8 cellular contexts compared by ENCODE assay signal in the genomic region with DNA sequence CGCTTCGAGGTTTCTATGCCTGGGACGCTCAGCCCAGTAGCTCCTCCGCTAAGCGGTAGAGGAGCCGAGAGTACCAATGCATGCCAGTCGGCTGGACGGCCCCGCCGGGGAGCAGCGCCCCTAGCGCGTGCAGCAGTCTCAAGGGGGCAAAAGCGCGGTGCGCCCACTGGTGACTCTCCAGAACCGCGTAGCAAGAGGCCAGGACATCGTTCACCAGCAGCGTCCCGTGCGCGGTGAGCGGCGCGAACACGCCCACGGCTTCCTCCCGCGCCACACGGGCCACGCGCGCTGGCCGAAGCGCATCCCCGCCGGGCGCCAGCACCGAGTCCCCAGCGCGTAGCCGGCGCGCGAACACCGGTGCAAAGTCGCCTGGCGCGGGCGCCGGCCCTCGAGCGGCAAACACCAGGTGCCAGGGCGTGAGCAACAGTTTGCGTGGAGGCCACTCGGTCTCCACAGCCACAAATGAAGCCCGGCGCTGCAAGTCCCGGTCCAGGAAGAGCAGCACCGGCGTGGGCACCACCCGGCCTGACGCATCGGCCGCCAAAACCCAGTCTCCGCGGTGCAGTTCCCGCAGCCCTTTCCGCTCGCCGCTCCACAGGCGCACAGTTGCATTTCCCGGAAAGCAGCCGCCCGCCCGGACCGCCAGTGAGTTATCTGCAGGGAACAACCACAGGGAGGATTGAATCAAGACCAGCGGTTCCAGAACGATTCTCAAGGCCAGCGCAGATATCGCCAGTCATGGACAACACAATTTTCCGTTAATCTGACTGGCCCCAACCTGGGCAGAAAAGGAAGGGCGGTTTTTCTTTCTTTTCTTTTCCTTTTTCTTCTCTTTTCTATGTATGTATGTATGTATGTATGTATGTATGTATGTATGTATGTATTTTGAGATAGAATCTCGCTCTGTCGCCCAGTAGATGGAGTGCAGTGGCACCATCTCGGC. TPM values are rescaled to one million over a fixed set of nuclear protein-coding genes. Genes with fewer than 3 reads are reported as not detected.
DNase-seq lines count a peak whose midpoint lies in the region; FAIRE-seq and TF ChIP-seq lines count a peak whose summit lies in the region.

No MANE protein-coding gene starts in this region.

- H3K4me1 ChIP-seq in mesendoderm (ENCODE audit: control insufficient read depth, low read depth, low read length), result peaks cover 3% of the 10 kb centered on the region

- DNase-seq in activated CD4-positive, alpha-beta T cell treated with anti-CD3 and anti-CD28 coated beads for 48 hours, result peak; percentile 50
- DNase-seq in activated CD4-positive, alpha-beta T cell treated with anti-CD3 and anti-CD28 coated beads, Interleukin-2, amount 50 U/mL, for 4 hours, result no peak
- DNase-seq in SW480 (ENCODE audit: low spot score) (peak; percentile 67), dorsolateral prefrontal cortex (peak in 5 of 10 donors; percentile 43 to 67 (median 49)), mesendoderm (no peak), type B pancreatic cell (ENCODE audit: extremely low spot score, unreplicated experiment) (no peak), medulla oblongata (ENCODE audit: extremely low spot score) (no peak), D721Med (ENCODE audit: insufficient read length, low spot score) (no peak)

- H3K27me3 ChIP-seq in dorsolateral prefrontal cortex (peaks cover 0 to 57% (median 14%) of the 10 kb centered on the region in 45 donors), mesendoderm (ENCODE audit: insufficient read depth, low read length, poor library complexity) (peaks cover 63% of the 10 kb centered on the region)

- H3K4me1 Mint-ChIP-seq in type B pancreatic cell (ENCODE audit: unreplicated experiment), result peaks cover 8% of the 10 kb centered on the region

- no peak overlapping the region for H4K5ac ChIP-seq in mesendoderm (ENCODE audit: low read length)

- no CpG with 5 or more reads among the region's 87 CpGs for WGBS in mesendoderm (ENCODE audit: extremely low coverage, insufficient coverage, low lambda C conversion rate)

- H3K9ac ChIP-seq in mesendoderm (ENCODE audit: low read length), result no peak overlapping the region

- no peak overlapping the region for H3K4ac ChIP-seq in mesendoderm (ENCODE audit: low read depth, low read length)

- H3K18ac ChIP-seq in mesendoderm (ENCODE audit: low read length), result no peak overlapping the region

- FAIRE-seq in D721Med (lab: Jason Lieb, UNC), result no peak

- H3K27ac Mint-ChIP-seq in type B pancreatic cell, result no peak overlapping the region

- H3K23ac ChIP-seq in mesendoderm (ENCODE audit: low read length), result peak overlapping the region; percentile 29

- H3K27ac ChIP-seq in dorsolateral prefrontal cortex (peak overlapping the region in 8 of 59 donors; percentile 1 to 84 (median 15)), mesendoderm (ENCODE audit: low read depth, low read length) (no peak overlapping the region)

- H2BK5ac ChIP-seq in mesendoderm (ENCODE audit: low read length), result no peak overlapping the region

- H2BK120ac ChIP-seq in mesendoderm (ENCODE audit: low read depth, low read length), result no peak overlapping the region

- no peak overlapping the region for H3K56ac ChIP-seq in mesendoderm (ENCODE audit: low read length)

- H3K4me3 Mint-ChIP-seq in type B pancreatic cell, result peak overlapping the region; percentile 77

- TF ChIP-seq CTCF in dorsolateral prefrontal cortex (IDR thresholded peaks at IDR 0.05 in 54 of 56, conservative IDR thresholded peaks at IDR 0.05 in 2 of 56; ENCODE audit: low read depth in 1 of 56, partially characterized antibody in 56 of 56) (peak in 44 of 56 donors; percentile 0 to 56 (median 34)), type B pancreatic cell (conservative IDR thresholded peaks at IDR 0.05) (peak; percentile 50), D721Med (IDR thresholded peaks at IDR 0.05; ENCODE audit: insufficient read depth, missing control alignments) (no peak)

- no peaks in the 10 kb centered on the region for H3K79me1 ChIP-seq in mesendoderm (ENCODE audit: low read length)

- H3K4me3 ChIP-seq in dorsolateral prefrontal cortex (peak overlapping the region; percentile 31 to 74 (median 56)), mesendoderm (ENCODE audit: low read length) (no peak overlapping the region)

- H3K4me2 ChIP-seq in mesendoderm (ENCODE audit: low read length), result no peak overlapping the region

- H3K36me3 ChIP-seq in mesendoderm (ENCODE audit: control insufficient read depth, insufficient read depth, low read length), result no peaks in the 10 kb centered on the region

- H3K36me3 Mint-ChIP-seq in type B pancreatic cell, result no peaks in the 10 kb centered on the region

- no peak overlapping the region for H2BK15ac ChIP-seq in mesendoderm (replicated peaks; ENCODE audit: low read depth)

- H3K79me2 ChIP-seq in mesendoderm (ENCODE audit: control insufficient read depth, insufficient read depth, low read length), result no peaks in the 10 kb centered on the region

- no peaks in the 10 kb centered on the region for H3K9me3 Mint-ChIP-seq in type B pancreatic cell

- peaks cover 89% of the 10 kb centered on the region for H3K27me3 Mint-ChIP-seq in type B pancreatic cell

- intact Hi-C loops in dorsolateral prefrontal cortex (cut with DNase I), result loop anchor here (2.0 to 5.0 kb wide), 4 partner anchors 27 to 97 kb away; partner anchors contain the start of gene TUBA1A (in 1 of the 2)

- H4K8ac ChIP-seq in mesendoderm (ENCODE audit: low read depth, low read length), result no peak overlapping the region

- H2AK5ac ChIP-seq in mesendoderm (ENCODE audit: low read length), result no peak overlapping the region

RNA-seq across cellular contexts. Expression of gene DHH, which starts 4.5 kb away (rescaled TPM):
- 1 to 10 TPM in 4 of 120 experiments, under 1 TPM in 103, not detected in 13; 0.11 to 2.5 (median 0.42) TPM for total RNA-seq in dorsolateral prefrontal cortex
- 0.01 TPM for polyA plus RNA-seq in mesendoderm (2013, experiment 1 of 2)
- polyA plus RNA-seq in mesendoderm (2013, experiment 2 of 2), result 0.03 TPM
- total RNA-seq in type B pancreatic cell (ENCODE audit: low replicate concordance), result 0.56 TPM in 1 of 2 replicates, not detected in the other

RNA-seq across cellular contexts. Expression of gene RHEBL1, which starts 20.3 kb away (rescaled TPM):
- total RNA-seq in dorsolateral prefrontal cortex, result 10 to 100 TPM in 3 of 120 experiments, 1 to 10 TPM in 116, under 1 TPM in 1; 0.55 to 10.5 (median 5.5) TPM
- polyA plus RNA-seq in mesendoderm (2013, experiment 1 of 2), result 3.2 TPM
- polyA plus RNA-seq in mesendoderm (2013, experiment 2 of 2), result 3.1 TPM
- 0.88 and 1.8 TPM in 2 replicates for total RNA-seq in type B pancreatic cell (ENCODE audit: low replicate concordance)

RNA-seq across cellular contexts. Expression of gene LMBR1L, which starts 20.5 kb away (rescaled TPM):
- 100 to 1,000 TPM in 3 of 120 experiments, 10 to 100 TPM in 117; 40.9 to 108 (median 65.9) TPM for total RNA-seq in dorsolateral prefrontal cortex
- 11.1 TPM for polyA plus RNA-seq in mesendoderm (2013, experiment 1 of 2)
- 12.6 TPM for polyA plus RNA-seq in mesendoderm (2013, experiment 2 of 2)
- total RNA-seq in type B pancreatic cell (ENCODE audit: low replicate concordance), result 101 and 105 TPM in 2 replicates

RNA-seq across cellular contexts. Expression of gene KMT2D, which starts 29.5 kb away (rescaled TPM):
- total RNA-seq in dorsolateral prefrontal cortex (100 to 1,000 TPM in 86 of 120 experiments, 10 to 100 TPM in 34; 76.9 to 147 (median 107) TPM), type B pancreatic cell (ENCODE audit: low replicate concordance) (95.4 and 97.6 TPM in 2 replicates)
- polyA plus RNA-seq in mesendoderm (2013, experiment 1 of 2), result 20.5 TPM
- 19.3 TPM for polyA plus RNA-seq in mesendoderm (2013, experiment 2 of 2)

RNA-seq across cellular contexts. Expression of gene TUBA1B, which starts 41.1 kb away (rescaled TPM):
- total RNA-seq in dorsolateral prefrontal cortex, result 1,000 to 10,000 TPM in 116 of 120 experiments, 100 to 1,000 TPM in 4; 810 to 2,486 (median 1,574) TPM
- polyA plus RNA-seq in mesendoderm (2013, experiment 1 of 2), result 2,535 TPM
- 2,481 TPM for polyA plus RNA-seq in mesendoderm (2013, experiment 2 of 2)
- total RNA-seq in type B pancreatic cell (ENCODE audit: low replicate concordance), result 664 and 1,458 TPM in 2 replicates

Comparison
In these comparisons a context has a peak if more than half of its experiments do, and no peak if none do; other contexts are left out.
1. DNase-seq: peak in activated CD4-positive, alpha-beta T cell treated with anti-CD3 and anti-CD28 coated beads for 48 hours (single experiment) and SW480 (single experiment); none in activated CD4-positive, alpha-beta T cell treated with anti-CD3 and anti-CD28 coated beads, Interleukin-2, amount 50 U/mL, for 4 hours (0 of 2), mesendoderm (single experiment), type B pancreatic cell (single experiment), medulla oblongata (single experiment) and D721Med (single experiment).